ENCODE assay signal across 1 cellular context in genomic region chr1:108560430-108561144, GRCh38.
A peak's percentile ranks its signal among the peaks of the same experiment; 100 is the strongest.
TF ChIP-seq lines count a peak whose summit lies in the region.

No MANE protein-coding gene starts in this region.

TF ChIP-seq in K562, 482 proteins besides CTCF, POLR2A, EP300 and RAD21 (continued from another document and continues in another):
- 0 out of 2 replicates have a peak, but pooled peaks have one; percentile 37 for TF ChIP-seq ZBTB40 (IDR thresholded peaks at IDR 0.05)
- no peak for TF ChIP-seq ZBTB40 (CRISPR knock-in tag; IDR thresholded peaks at IDR 0.05)
- TF ChIP-seq NFATC3 (IDR thresholded peaks at IDR 0.05), result no peak
- TF ChIP-seq EWSR1 (IDR thresholded peaks at IDR 0.05; ENCODE audit: borderline replicate concordance, low read depth, partially characterized antibody), result no peak
- no peak for TF ChIP-seq HINFP (tag; conservative IDR thresholded peaks at IDR 0.05; ENCODE audit: low read depth)
- TF ChIP-seq ZEB2 (IDR thresholded peaks at IDR 0.05), result 0 out of 2 replicates have a peak, but pooled peaks have one; percentile 22
- TF ChIP-seq STAT6 (CRISPR knock-in tag; IDR thresholded peaks at IDR 0.05), result no peak
- TF ChIP-seq ATF1 (CRISPR knock-in tag; IDR thresholded peaks at IDR 0.05), result no peak
- no peak; the same call in 1 of the 2 replicates for TF ChIP-seq ATF1 (tag; IDR thresholded peaks at IDR 0.05)
- no peak for TF ChIP-seq TAL1 (IDR thresholded peaks at IDR 0.05)
- no peak for TF ChIP-seq BMI1 (IDR thresholded peaks at IDR 0.05; ENCODE audit: low read length)
- peak; percentile 11; the same call in 1 of the 2 replicates for TF ChIP-seq RBFOX2 (IDR thresholded peaks at IDR 0.05; ENCODE audit: low read depth, low read length)
- TF ChIP-seq ZNF561 (CRISPR knock-in tag; conservative IDR thresholded peaks at IDR 0.05), result no peak
- no peak for TF ChIP-seq TCF7 (IDR thresholded peaks at IDR 0.05; ENCODE audit: borderline replicate concordance)
- no peak for TF ChIP-seq SREBF2 (CRISPR knock-in tag; IDR thresholded peaks at IDR 0.05)
- no peak for TF ChIP-seq ETV1 (tag; conservative IDR thresholded peaks at IDR 0.05; ENCODE audit: low read depth)
- no peak for TF ChIP-seq E2F5 (CRISPR knock-in tag; IDR thresholded peaks at IDR 0.05)
- TF ChIP-seq ZNF280A (IDR thresholded peaks at IDR 0.05; ENCODE audit: low read depth, partially characterized antibody), result no peak
- no peak for TF ChIP-seq ZNF197 (CRISPR knock-in tag; IDR thresholded peaks at IDR 0.05; ENCODE audit: low read depth)
- TF ChIP-seq ZNF316 (IDR thresholded peaks at IDR 0.05), result no peak
- no peak for TF ChIP-seq HMGXB4 (CRISPR knock-in tag; IDR thresholded peaks at IDR 0.05)
- no peak for TF ChIP-seq ZHX1 (conservative IDR thresholded peaks at IDR 0.05; ENCODE audit: low read length)
- TF ChIP-seq POLR2AphosphoS5 (IDR thresholded peaks at IDR 0.05; ENCODE audit: control insufficient read depth, insufficient read depth, low read depth, low read length), result peak; percentile 33; the same call in 1 of the 2 replicates
- no peak for TF ChIP-seq ZZZ3 (IDR thresholded peaks at IDR 0.05)
- TF ChIP-seq KDM5B (IDR thresholded peaks at IDR 0.05; ENCODE audit: insufficient replicate concordance, low read depth, low read length), result peak; percentile 80
- TF ChIP-seq USF1 (CRISPR knock-in tag; IDR thresholded peaks at IDR 0.05), result no peak
- no peak for TF ChIP-seq ZNF354B (CRISPR knock-in tag; IDR thresholded peaks at IDR 0.05)
- no peak for TF ChIP-seq ZC3H8 (IDR thresholded peaks at IDR 0.05)
- TF ChIP-seq ZFP30 (CRISPR knock-in tag; IDR thresholded peaks at IDR 0.05; ENCODE audit: borderline replicate concordance), result no peak
- TF ChIP-seq THAP12 (CRISPR knock-in tag; IDR thresholded peaks at IDR 0.05), result 0 out of 2 replicates have a peak, but pooled peaks have one; percentile 16
- no peak for TF ChIP-seq ZNF766 (CRISPR knock-in tag; conservative IDR thresholded peaks at IDR 0.05)
- TF ChIP-seq TFAP4 (CRISPR knock-in tag; IDR thresholded peaks at IDR 0.05; ENCODE audit: borderline replicate concordance), result peak; percentile 38; the same call in 1 of the 2 replicates
